Comparison of ENCODE assay signal across 8 cellular contexts in the genomic region with DNA sequence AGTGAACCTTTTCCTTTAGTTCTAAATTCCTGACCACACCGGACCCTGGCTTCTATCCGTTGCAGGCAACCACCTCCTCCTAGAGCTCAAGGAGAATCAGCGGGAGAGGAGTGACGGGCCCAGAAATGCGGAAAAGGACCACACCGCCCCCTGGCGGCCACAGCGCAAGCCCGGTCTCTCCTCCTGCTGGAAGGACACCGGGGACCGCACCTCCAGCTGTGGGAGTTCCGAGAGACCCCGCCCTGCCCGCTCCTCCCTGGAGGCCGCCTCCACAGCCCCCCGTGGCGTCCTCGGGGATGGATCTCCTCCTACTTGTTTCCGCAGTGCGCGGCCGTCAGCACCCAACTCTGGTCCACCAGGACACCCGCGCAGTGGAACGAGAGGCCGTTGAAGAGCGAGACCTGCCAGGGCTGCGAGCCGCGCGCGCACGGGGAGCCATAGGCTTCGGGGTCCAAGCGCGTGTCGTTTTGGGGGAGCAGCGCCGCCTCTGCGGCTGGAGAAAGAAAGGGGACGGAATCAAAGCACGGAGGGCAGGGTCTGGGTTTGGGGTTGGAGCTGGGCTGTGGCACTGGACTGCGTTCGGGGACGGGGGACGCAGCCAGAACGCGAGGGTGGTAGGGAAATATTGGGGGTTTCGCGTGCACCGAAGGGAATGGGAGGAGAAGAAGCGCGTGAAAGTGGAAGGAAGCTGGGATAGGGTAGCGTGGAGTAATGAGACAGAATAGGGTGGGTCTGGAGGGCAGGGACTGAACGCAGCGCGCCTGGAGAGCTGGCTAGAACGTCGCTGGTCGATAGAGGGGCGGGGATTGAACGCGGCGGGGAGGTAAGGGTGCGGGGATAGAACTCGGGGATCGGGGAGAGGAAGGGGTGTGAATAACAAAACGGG. TPM values are rescaled to one million over a fixed set of nuclear protein-coding genes. Genes with fewer than 3 reads are reported as not detected.
DNase-seq lines count a peak whose midpoint lies in the region; ATAC-seq and TF ChIP-seq lines count a peak whose summit lies in the region.

No MANE protein-coding gene starts in this region.

- H3F3A ChIP-seq in smooth muscle cell (ENCODE audit: low read depth) = no peaks in the 10 kb centered on the region

- no peak for TF ChIP-seq POLR2A in HCT116 (IDR thresholded peaks at IDR 0.05; ENCODE audit: borderline replicate concordance, extremely low read depth, insufficient read depth, insufficient read length)

- CTCF ChIA-PET in HCT116 (lab: Charles Lee) = interaction anchor here (0.6 to 7.3 kb wide), 27 partner anchors 9 to 313 kb away, joined by 3 to 140 read pairs (median 4); a partner anchor contains a TSS

- TF ChIP-seq RAD21 in HCT116 (IDR thresholded peaks at IDR 0.05; ENCODE audit: low read depth) = peak; percentile 97

- POLR2A ChIA-PET in HCT116 (lab: Charles Lee) = interaction anchor here (0.7 to 5.4 kb wide), 9 partner anchors 15 to 220 kb away, joined by 3 to 49 read pairs (median 4); a partner anchor contains a TSS

- H3K4me3 ChIP-seq in BE2C (ENCODE audit: low read depth, low read length) = no peak overlapping the region
- peak overlapping the region; percentile 60 to 73 for H3K4me3 ChIP-seq in HCT116 (replicated peaks in 1 of 2; ENCODE audit: low read depth in 1 of 2, low read length in 2 of 2)
- H3K4me3 ChIP-seq in astrocyte of the cerebellum (ENCODE audit: low read depth, low read length) = no peak overlapping the region
- peak overlapping the region; percentile 78 for H3K4me3 ChIP-seq in iPS-18c (ENCODE audit: insufficient read depth, low read depth, low read length)
- H3K4me3 ChIP-seq in smooth muscle cell = peak overlapping the region; percentile 46
- no peak overlapping the region for H3K4me3 ChIP-seq in Karpas-422 (ENCODE audit: low read length)

- peak overlapping the region; percentile 80 for H3K4me2 ChIP-seq in HCT116 (ENCODE audit: low read length)
- peak overlapping the region; percentile 83 for H3K4me2 ChIP-seq in smooth muscle cell
- H3K4me2 ChIP-seq in Karpas-422 (ENCODE audit: low read depth, low read length, poor library complexity, severe bottlenecking) = no peak overlapping the region

- no TSS peak for BruUV-seq in HCT116 (replicated peaks; lab: Mats Ljungman, UMichigan)

- intact Hi-C loops in HCT116 (cut with micrococcal nuclease) = loop anchor here (1.0 to 2.0 kb wide), 3 partner anchors 48 to 111 kb away; a partner anchor contains a TSS

- H3K79me2 ChIP-seq in HCT116 (ENCODE audit: insufficient read depth, low read length) (no peaks in the 10 kb centered on the region), smooth muscle cell (ENCODE audit: low read depth) (no peaks in the 10 kb centered on the region), Karpas-422 (ENCODE audit: low read length) (no peaks in the 10 kb centered on the region)

- RAD21 ChIA-PET in HCT116 (lab: Charles Lee; ENCODE audit: low non-redundant PET in 1 of 2, low total read pairs in 2 of 2, uncharacterized antibody in 2 of 2, unreplicated experiment in 2 of 2) = interaction anchor here (0.6 to 1.8 kb wide), 11 partner anchors 15 to 108 kb away, joined by 3 to 14 read pairs (median 4); a partner anchor contains a TSS

- peak overlapping the region; percentile 9 for H2AFZ ChIP-seq in HCT116 (ENCODE audit: low read depth, low read length, poor library complexity, severe bottlenecking)
- H2AFZ ChIP-seq in smooth muscle cell (ENCODE audit: low read depth) = peak overlapping the region; percentile 54
- H2AFZ ChIP-seq in Karpas-422 (ENCODE audit: low read length) = no peak overlapping the region

- H3K9me3 ChIP-seq in BE2C (no peaks in the 10 kb centered on the region), HCT116 (ENCODE audit: control insufficient read depth in 1 of 2, insufficient read depth in 1 of 2, low read depth in 1 of 2, low read length in 2 of 2) (no peaks in the 10 kb centered on the region), iPS-18c (ENCODE audit: control insufficient read depth, insufficient read depth, low read length) (no peaks in the 10 kb centered on the region), smooth muscle cell (replicated peaks; ENCODE audit: low read depth) (no peaks in the 10 kb centered on the region), Karpas-422 (ENCODE audit: low read length) (no peaks in the 10 kb centered on the region)

- WGBS in smooth muscle cell (ENCODE audit: low lambda C conversion rate) = 4% methylated on average over 62 of the region's 68 CpGs

- H3K27ac ChIP-seq in HCT116 (ENCODE audit: low read depth, low read length) (peak overlapping the region; percentile 79), smooth muscle cell (ENCODE audit: low read depth) (no peak overlapping the region), Karpas-422 (ENCODE audit: low read length) (no peak overlapping the region)

- H3K27me3 ChIP-seq in BE2C (peaks cover 43% of the 10 kb centered on the region), HCT116 (ENCODE audit: insufficient read depth, low read length) (no peaks in the 10 kb centered on the region), smooth muscle cell (ENCODE audit: low read depth) (peaks cover 60% of the 10 kb centered on the region), Karpas-422 (ENCODE audit: low read length) (no peaks in the 10 kb centered on the region)

- DNase-seq in BE2C = peak; percentile 27
- DNase-seq in HCT116 (ENCODE audit: low read depth, low spot score) = peak; percentile 83
- DNase-seq in RKO (ENCODE audit: low spot score) = peak; percentile 22
- DNase-seq in astrocyte of the cerebellum (ENCODE audit: low read depth) = no peak
- no peak for DNase-seq in smooth muscle cell (lab: John Stamatoyannopoulos, UW; ENCODE audit: unreplicated experiment)
- DNase-seq in Karpas-422 = no peak

- H3K9me2 ChIP-seq in HCT116 (ENCODE audit: insufficient read depth) = no peaks in the 10 kb centered on the region
- no peaks in the 10 kb centered on the region for H3K9me2 ChIP-seq in Karpas-422 (replicated peaks; ENCODE audit: insufficient read depth, low read length)

- H4K20me1 ChIP-seq in HCT116 (ENCODE audit: insufficient read depth) (no peaks in the 10 kb centered on the region), smooth muscle cell (ENCODE audit: low read depth) (no peaks in the 10 kb centered on the region), Karpas-422 (ENCODE audit: insufficient read depth, low read depth, low read length) (peaks cover 3% of the 10 kb centered on the region; the same call in 1 of the 2 replicates)

- H3K9ac ChIP-seq in HCT116 (ENCODE audit: low read length) = peak overlapping the region; percentile 74
- no peak overlapping the region for H3K9ac ChIP-seq in smooth muscle cell (ENCODE audit: low read depth)
- H3K9ac ChIP-seq in Karpas-422 (ENCODE audit: low read length) = no peak overlapping the region

- peak; percentile 72 for ATAC-seq in HCT116
- ATAC-seq in HG03571 (IDR thresholded peaks at IDR 0.05; ENCODE audit: unreplicated experiment) = no peak

- H3K36me3 ChIP-seq in BE2C = no peaks in the 10 kb centered on the region
- H3K36me3 ChIP-seq in HCT116 (ENCODE audit: control insufficient read depth in 1 of 2, insufficient read depth in 2 of 2, low read length in 2 of 2) = no peaks in the 10 kb centered on the region
- no peaks in the 10 kb centered on the region for H3K36me3 ChIP-seq in smooth muscle cell (ENCODE audit: low read depth)
- H3K36me3 ChIP-seq in Karpas-422 (ENCODE audit: insufficient read depth, low read length) = no peaks in the 10 kb centered on the region

- H3K4me1 ChIP-seq in BE2C (no peaks in the 10 kb centered on the region), HCT116 (ENCODE audit: control insufficient read depth in 1 of 2, insufficient read depth in 2 of 2, low read length in 2 of 2) (peaks cover 18 to 67% of the 10 kb centered on the region in 2 experiments), smooth muscle cell (ENCODE audit: low read depth) (peaks cover 14% of the 10 kb centered on the region), Karpas-422 (ENCODE audit: low read length) (no peaks in the 10 kb centered on the region)

- in situ Hi-C loops in astrocyte of the cerebellum (cut with HindIII; ENCODE audit: low sequenced_read_pairs) = no loop called here

- peak; percentile 45 for TF ChIP-seq CTCF in BE2C (IDR thresholded peaks at IDR 0.05; ENCODE audit: low read depth, low read length)
- peak; percentile 92 to 96 (median 95) for TF ChIP-seq CTCF in HCT116 (IDR thresholded peaks at IDR 0.05 in 2 of 3, conservative IDR thresholded peaks at IDR 0.05 in 1 of 3; ENCODE audit: borderline replicate concordance in 1 of 3, insufficient read depth in 1 of 3, low read depth in 2 of 3, low read length in 2 of 3)
- TF ChIP-seq CTCF in astrocyte of the cerebellum (IDR thresholded peaks at IDR 0.05; ENCODE audit: low read depth, low read length, missing control alignments) = peak; percentile 44
- TF ChIP-seq CTCF in smooth muscle cell (IDR thresholded peaks at IDR 0.05; ENCODE audit: borderline replicate concordance, insufficient read depth, poor library complexity, severe bottlenecking) = peak; percentile 52

RNA-seq across cellular contexts. Expression of a gene that starts 2.5 kb away (rescaled TPM):
- not detected for polyA plus RNA-seq in BE2C (2012; ENCODE audit: insufficient read depth, insufficient read length, low read depth)
- 33.6 TPM for total RNA-seq in HCT116 (2021; ENCODE audit: unreplicated experiment)
- polyA plus RNA-seq in HCT116 (2012) = 37.4 and 37.8 TPM in 2 replicates
- 3.6 and 10.8 TPM in 2 replicates for total RNA-seq in smooth muscle cell
- polyA plus RNA-seq in smooth muscle cell = 3.8 and 8.5 TPM in 2 replicates
- not detected in 2 replicates for total RNA-seq in Karpas-422 (2014; rRNA removed; shearing (Covaris generic); ENCODE audit: low replicate concordance)

RNA-seq across cellular contexts. Expression of a gene that starts 9.4 kb away (rescaled TPM):
- not detected for polyA plus RNA-seq in BE2C (2012; ENCODE audit: insufficient read depth, insufficient read length, low read depth)
- total RNA-seq in HCT116 (2021; ENCODE audit: unreplicated experiment) = not detected
- polyA plus RNA-seq in HCT116 (2012) = 1.5 and 1.6 TPM in 2 replicates
- 2.1 and 3.2 TPM in 2 replicates for total RNA-seq in smooth muscle cell
- polyA plus RNA-seq in smooth muscle cell = 0.97 TPM in 1 of 2 replicates, not detected in the other
- not detected in 2 replicates for total RNA-seq in Karpas-422 (2014; rRNA removed; shearing (Covaris generic); ENCODE audit: low replicate concordance)

RNA-seq across cellular contexts. Expression of a gene that starts 15.6 kb away (rescaled TPM):
- not detected for polyA plus RNA-seq in BE2C (2012; ENCODE audit: insufficient read depth, insufficient read length, low read depth)
- 92.8 TPM for total RNA-seq in HCT116 (2021; ENCODE audit: unreplicated experiment)
- 149 and 150 TPM in 2 replicates for polyA plus RNA-seq in HCT116 (2012)
- 1.7 and 11.6 TPM in 2 replicates for total RNA-seq in smooth muscle cell
- polyA plus RNA-seq in smooth muscle cell = 4.3 TPM in 1 of 2 replicates, not detected in the other
- not detected in 2 replicates for total RNA-seq in Karpas-422 (2014; rRNA removed; shearing (Covaris generic); ENCODE audit: low replicate concordance)

RNA-seq across cellular contexts. Expression of a gene that starts 17.8 kb away (rescaled TPM):
- polyA plus RNA-seq in BE2C (2012; ENCODE audit: insufficient read depth, insufficient read length, low read depth) = not detected
- total RNA-seq in HCT116 (2021; ENCODE audit: unreplicated experiment) (not detected), smooth muscle cell (0.81 and 1.9 TPM in 2 replicates)
- 0.09 TPM in 1 of 2 replicates, not detected in the other for polyA plus RNA-seq in HCT116 (2012)
- polyA plus RNA-seq in smooth muscle cell = 1.7 and 2.2 TPM in 2 replicates
- total RNA-seq in Karpas-422 (2014; rRNA removed; shearing (Covaris generic); ENCODE audit: low replicate concordance) = not detected in 2 replicates

RNA-seq across cellular contexts. Expression of a gene that starts 33.3 kb away (rescaled TPM):
- polyA plus RNA-seq in BE2C (2012; ENCODE audit: insufficient read depth, insufficient read length, low read depth) = not detected
- total RNA-seq in HCT116 (2021; ENCODE audit: unreplicated experiment) = 30.5 TPM
- 31.4 and 34.2 TPM in 2 replicates for polyA plus RNA-seq in HCT116 (2012)
- 5.8 TPM in 1 of 2 replicates, not detected in the other for total RNA-seq in smooth muscle cell
- 0.25 TPM in 1 of 2 replicates, not detected in the other for polyA plus RNA-seq in smooth muscle cell
- not detected in 2 replicates for total RNA-seq in Karpas-422 (2014; rRNA removed; shearing (Covaris generic); ENCODE audit: low replicate concordance)

Comparison
In these comparisons a context has a peak if more than half of its experiments do, and no peak if none do; other contexts are left out.
1. DNase-seq: peak in BE2C (single experiment), HCT116 (single experiment) and RKO (single experiment); none in astrocyte of the cerebellum (single experiment), smooth muscle cell (single experiment) and Karpas-422 (single experiment).
2. H3K4me3 ChIP-seq: peak in HCT116 (2 of 2), iPS-18c (single experiment) and smooth muscle cell (single experiment); none in BE2C (single experiment), astrocyte of the cerebellum (single experiment) and Karpas-422 (single experiment).
3. CTCF ChIP-seq: peak in every context shown above with its lines; median percentile 95 in HCT116; 52 in smooth muscle cell; 45 in BE2C; 44 in astrocyte of the cerebellum.